In the genomic region with DNA sequence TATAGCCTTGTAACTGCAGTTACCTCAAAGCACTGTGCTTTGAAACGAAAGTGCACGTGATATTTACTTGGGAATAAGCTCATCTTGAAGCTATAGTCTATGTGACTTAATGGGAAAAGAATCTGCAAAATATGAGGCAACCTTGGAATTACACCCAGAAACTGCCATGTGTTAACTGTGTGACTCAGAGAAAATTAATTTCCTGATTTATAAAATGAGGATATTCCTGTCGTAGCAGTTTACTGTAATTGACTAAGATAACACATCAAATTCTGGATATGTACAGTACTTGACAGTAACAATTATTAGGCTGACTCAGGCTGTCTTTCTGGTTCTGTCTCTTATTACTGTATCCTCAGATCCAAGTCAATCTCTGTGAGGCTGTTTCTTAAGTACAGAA, we compare ENCODE assay signal across 17 cellular contexts.
DNase-seq lines count a peak whose midpoint lies in the region; ATAC-seq and TF ChIP-seq lines count a peak whose summit lies in the region.
"Had no signal": no experiment of that assay in that cellular context is flagged by ENCODE, and none has a peak within 500 bp of the region (broad histone marks: within the 10 kb centered on the region; RNA-seq: fewer than 3 reads in every experiment).

No MANE protein-coding gene starts in this region.

- peaks cover 0 to 4% of the 10 kb centered on the region in 2 experiments for H3K36me3 ChIP-seq in SK-N-SH (replicated peaks in 1 of 2; ENCODE audit: control insufficient read depth in 1 of 2, insufficient read depth in 2 of 2, low read length in 1 of 2)
- no peaks in the 10 kb centered on the region for H3K36me3 ChIP-seq in smooth muscle cell (ENCODE audit: low read depth)
- H3K36me3 ChIP-seq in esophagus muscularis mucosa, result no peaks in the 10 kb centered on the region
- H3K36me3 ChIP-seq in mesendoderm (ENCODE audit: control insufficient read depth, insufficient read depth, low read length), result no peaks in the 10 kb centered on the region
- H3K36me3 ChIP-seq in heart left ventricle, result no peaks in the 10 kb centered on the region
- H3K36me3 ChIP-seq: heart right ventricle, sigmoid colon, WERI-Rb-1 had no signal

- H2BK5ac ChIP-seq in mesendoderm (ENCODE audit: low read length), result no peak overlapping the region

- H3K56ac ChIP-seq in mesendoderm (ENCODE audit: low read length), result no peak overlapping the region

- H2BK120ac ChIP-seq in mesendoderm (ENCODE audit: low read depth, low read length), result no peak overlapping the region

- H3K18ac ChIP-seq in mesendoderm (ENCODE audit: low read length), result no peak overlapping the region

- no peak for ATAC-seq in heart left ventricle
- ATAC-seq: heart right ventricle had no signal

- TF ChIP-seq EP300 in SK-N-SH (IDR thresholded peaks at IDR 0.05; ENCODE audit: borderline replicate concordance in 1 of 2, low read depth in 1 of 2, low read length in 1 of 2), result peak; percentile 56 to 68; a peak in 3 of 4 replicates
- TF ChIP-seq EP300 in esophagus muscularis mucosa (IDR thresholded peaks at IDR 0.05), result no peak

- WGBS in SK-N-SH (ENCODE audit: low lambda C conversion rate), result 7% methylated on average over 3 of the region's 3 CpGs
- 11% methylated on average over 3 of the region's 3 CpGs for WGBS in smooth muscle cell (ENCODE audit: low lambda C conversion rate)
- WGBS in esophagus muscularis mucosa, result 16% methylated on average over 3 of the region's 3 CpGs
- WGBS in mesendoderm (ENCODE audit: extremely low coverage, insufficient coverage, low lambda C conversion rate), result no CpG with 5 or more reads among the region's 3 CpGs
- WGBS in heart left ventricle, 4 donors, result 29 to 49% (median 35%) methylated on average over 3 of the region's 3 CpGs

- no peak overlapping the region for H2AK5ac ChIP-seq in mesendoderm (ENCODE audit: low read length)

- peak overlapping the region; percentile 49; the same call in 1 of the 2 replicates for H3K4me2 ChIP-seq in SK-N-SH
- peak overlapping the region; percentile 41 for H3K4me2 ChIP-seq in smooth muscle cell
- H3K4me2 ChIP-seq in mesendoderm (ENCODE audit: low read length), result no peak overlapping the region

- no peak overlapping the region for H4K5ac ChIP-seq in mesendoderm (ENCODE audit: low read length)

- TF ChIP-seq POLR2A in esophagus muscularis mucosa (IDR thresholded peaks at IDR 0.05; ENCODE audit: low read depth), result no peak
- no peak for TF ChIP-seq POLR2A in heart left ventricle (IDR thresholded peaks at IDR 0.05)

- H4K8ac ChIP-seq in mesendoderm (ENCODE audit: low read depth, low read length), result no peak overlapping the region

- H3K79me2 ChIP-seq in SK-N-SH (ENCODE audit: insufficient read depth) (no peaks in the 10 kb centered on the region), smooth muscle cell (ENCODE audit: low read depth) (no peaks in the 10 kb centered on the region), mesendoderm (ENCODE audit: control insufficient read depth, insufficient read depth, low read length) (no peaks in the 10 kb centered on the region)

- no peaks in the 10 kb centered on the region for H4K20me1 ChIP-seq in SK-N-SH (ENCODE audit: insufficient read depth)
- H4K20me1 ChIP-seq in smooth muscle cell (ENCODE audit: low read depth), result no peaks in the 10 kb centered on the region

- no peak overlapping the region for H3K4ac ChIP-seq in mesendoderm (ENCODE audit: low read depth, low read length)

- H3K9ac ChIP-seq in SK-N-SH (peak overlapping the region; percentile 39; the same call in 1 of the 2 replicates), smooth muscle cell (ENCODE audit: low read depth) (peak overlapping the region; percentile 46), mesendoderm (ENCODE audit: low read length) (no peak overlapping the region)

- no peak overlapping the region for H3K4me3 ChIP-seq in SK-N-SH (ENCODE audit: low read depth in 2 of 2, low read length in 1 of 2)
- no peak overlapping the region for H3K4me3 ChIP-seq in fibroblast of the aortic adventitia (ENCODE audit: low read depth, low read length)
- H3K4me3 ChIP-seq in smooth muscle cell, result no peak overlapping the region
- no peak overlapping the region for H3K4me3 ChIP-seq in esophagus muscularis mucosa
- H3K4me3 ChIP-seq in mesendoderm (ENCODE audit: low read length), result no peak overlapping the region
- H3K4me3 ChIP-seq in heart left ventricle, result no peak overlapping the region
- H3K4me3 ChIP-seq: heart right ventricle, sigmoid colon had no signal

- TF ChIP-seq CTCF in SK-N-SH (IDR thresholded peaks at IDR 0.05), result no peak
- TF ChIP-seq CTCF in fibroblast of the aortic adventitia (IDR thresholded peaks at IDR 0.05; ENCODE audit: insufficient read depth, low read length), result no peak
- TF ChIP-seq CTCF in smooth muscle cell (IDR thresholded peaks at IDR 0.05; ENCODE audit: borderline replicate concordance, insufficient read depth, poor library complexity, severe bottlenecking), result no peak
- TF ChIP-seq CTCF in esophagus muscularis mucosa (IDR thresholded peaks at IDR 0.05), result no peak
- TF ChIP-seq CTCF in heart left ventricle (IDR thresholded peaks at IDR 0.05), result no peak

- H3K9me3 ChIP-seq in SK-N-SH (no peaks in the 10 kb centered on the region), smooth muscle cell (replicated peaks; ENCODE audit: low read depth) (no peaks in the 10 kb centered on the region), esophagus muscularis mucosa (no peaks in the 10 kb centered on the region), heart left ventricle (peaks cover 0 to 4% (median 0%) of the 10 kb centered on the region in 12 donors)
- H3K9me3 ChIP-seq: sigmoid colon had no signal

- no peak overlapping the region for H2BK15ac ChIP-seq in mesendoderm (replicated peaks; ENCODE audit: low read depth)

- H3K9me2 ChIP-seq in SK-N-SH, result no peaks in the 10 kb centered on the region

- H3K27ac ChIP-seq in SK-N-SH (ENCODE audit: low read depth in 2 of 2, low read length in 1 of 2), result peak overlapping the region; percentile 24 to 77; a peak in 3 of 4 replicates
- peak overlapping the region; percentile 65 for H3K27ac ChIP-seq in smooth muscle cell (ENCODE audit: low read depth)
- peak overlapping the region in 1 of 4 donors; percentile 50 for H3K27ac ChIP-seq in esophagus muscularis mucosa (replicated peaks in 1 of 4)
- no peak overlapping the region for H3K27ac ChIP-seq in mesendoderm (ENCODE audit: low read depth, low read length)
- no peak overlapping the region for H3K27ac ChIP-seq in heart left ventricle
- H3K27ac ChIP-seq: heart right ventricle, HL-60, WERI-Rb-1 had no signal

- H3F3A ChIP-seq in SK-N-SH (replicated peaks; ENCODE audit: insufficient read depth) (peaks cover 6% of the 10 kb centered on the region), smooth muscle cell (ENCODE audit: low read depth) (no peaks in the 10 kb centered on the region)

- 0 out of 4 replicates have a peak, but pooled peaks cover 0 to 8% of the 10 kb centered on the region in 2 experiments for H3K4me1 ChIP-seq in SK-N-SH (ENCODE audit: control insufficient read depth in 1 of 2, insufficient read depth in 2 of 2, low read depth in 1 of 2, low read length in 1 of 2)
- H3K4me1 ChIP-seq in smooth muscle cell (ENCODE audit: low read depth), result peaks cover 3% of the 10 kb centered on the region
- peaks cover 0 to 13% (median 7%) of the 10 kb centered on the region in 4 donors for H3K4me1 ChIP-seq in esophagus muscularis mucosa
- H3K4me1 ChIP-seq in mesendoderm (ENCODE audit: control insufficient read depth, low read depth, low read length), result no peaks in the 10 kb centered on the region
- no peaks in the 10 kb centered on the region for H3K4me1 ChIP-seq in heart left ventricle
- H3K4me1 ChIP-seq: heart right ventricle, sigmoid colon had no signal

- no peak for TF ChIP-seq RAD21 in SK-N-SH (IDR thresholded peaks at IDR 0.05; ENCODE audit: low read length)

- CTCF ChIA-PET in SK-N-SH (lab: Yijun Ruan, JAX), result no interaction called here

- no peak overlapping the region for H3K23ac ChIP-seq in mesendoderm (ENCODE audit: low read length)

- DNase-seq in DMS53 (lab: John Stamatoyannopoulos, UW), result peak; percentile 22
- no peak for DNase-seq in DMS53 treated with DMSO at 0.1 percent for 48 hours (lab: John Stamatoyannopoulos, UW; ENCODE audit: unreplicated experiment)
- DNase-seq in SK-N-SH, result no peak
- peak; percentile 75 for DNase-seq in fibroblast of the aortic adventitia (ENCODE audit: low read depth)
- DNase-seq in smooth muscle cell (lab: John Stamatoyannopoulos, UW; ENCODE audit: unreplicated experiment), result no peak
- DNase-seq in esophagus muscularis mucosa (ENCODE audit: extremely low spot score), result no peak
- no peak for DNase-seq in mesendoderm
- DNase-seq in heart left ventricle, result no peak
- DNase-seq: 8988T, activated T-cell treated with anti-CD3 and anti-CD28 coated beads for 4 hours, DMS153, heart right ventricle, midbrain, NCI-H1694, sigmoid colon, WERI-Rb-1 had no signal

- H3K27me3 ChIP-seq in SK-N-SH (ENCODE audit: insufficient read depth) (no peaks in the 10 kb centered on the region), smooth muscle cell (ENCODE audit: low read depth) (no peaks in the 10 kb centered on the region), esophagus muscularis mucosa (no peaks in the 10 kb centered on the region), mesendoderm (ENCODE audit: insufficient read depth, low read length, poor library complexity) (no peaks in the 10 kb centered on the region), heart left ventricle (no peaks in the 10 kb centered on the region)
- H3K27me3 ChIP-seq: heart right ventricle, sigmoid colon had no signal

- H2AFZ ChIP-seq in SK-N-SH (ENCODE audit: low read depth) (peak overlapping the region; percentile 70; the same call in 1 of the 2 replicates), smooth muscle cell (ENCODE audit: low read depth) (peak overlapping the region; percentile 8)

- intact Hi-C loops in esophagus muscularis mucosa (cut with DNase I) (no loop called here), heart left ventricle (cut with DNase I) (loop anchor here in 1 of 10 donors (10.0 kb wide), 1 partner anchor 60 kb away; no protein-coding TSS in a partner anchor)

- POLR2A ChIA-PET in SK-N-SH (lab: Yijun Ruan, JAX), result no interaction called here

- no peaks in the 10 kb centered on the region for H3K79me1 ChIP-seq in mesendoderm (ENCODE audit: low read length)

TF ChIP-seq in SK-N-SH, 30 proteins besides CTCF, POLR2A, EP300 and RAD21 (continues in another document):
- TF ChIP-seq, protein P1, sequence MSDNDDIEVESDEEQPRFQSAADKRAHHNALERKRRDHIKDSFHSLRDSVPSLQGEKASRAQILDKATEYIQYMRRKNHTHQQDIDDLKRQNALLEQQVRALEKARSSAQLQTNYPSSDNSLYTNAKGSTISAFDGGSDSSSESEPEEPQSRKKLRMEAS (IDR thresholded peaks at IDR 0.05; ENCODE audit: low read depth), result peak; percentile 48; the same call in 1 of the 2 replicates
- TF ChIP-seq POLR2AphosphoS5 (IDR thresholded peaks at IDR 0.05; ENCODE audit: low read depth, low read length) (peak; percentile 32; the same call in 1 of the 2 replicates), YY1 (IDR thresholded peaks at IDR 0.05; ENCODE audit: low read depth) (no peak), TEAD4 (IDR thresholded peaks at IDR 0.05; ENCODE audit: borderline replicate concordance, insufficient read depth) (peak; percentile 78), RFX5 (IDR thresholded peaks at IDR 0.05; ENCODE audit: low read length) (no peak), NFIC (IDR thresholded peaks at IDR 0.05; ENCODE audit: borderline replicate concordance) (peak; percentile 53), TCF12 (IDR thresholded peaks at IDR 0.05) (peak; percentile 78)

Comparison
In these comparisons a context has a peak if more than half of its experiments do, and no peak if none do; other contexts are left out.
1. DNase-seq: peak in DMS53 (single experiment) and fibroblast of the aortic adventitia (single experiment); none in DMS53 treated with DMSO at 0.1 percent for 48 hours (single experiment), SK-N-SH (single experiment), smooth muscle cell (single experiment), esophagus muscularis mucosa (single experiment), mesendoderm (single experiment) and heart left ventricle (0 of 5).
2. H3K27ac ChIP-seq: peak in SK-N-SH (2 of 2) and smooth muscle cell (single experiment); none in mesendoderm (single experiment) and heart left ventricle (0 of 12).